11 cellular contexts compared by ENCODE assay signal in the genomic region with DNA sequence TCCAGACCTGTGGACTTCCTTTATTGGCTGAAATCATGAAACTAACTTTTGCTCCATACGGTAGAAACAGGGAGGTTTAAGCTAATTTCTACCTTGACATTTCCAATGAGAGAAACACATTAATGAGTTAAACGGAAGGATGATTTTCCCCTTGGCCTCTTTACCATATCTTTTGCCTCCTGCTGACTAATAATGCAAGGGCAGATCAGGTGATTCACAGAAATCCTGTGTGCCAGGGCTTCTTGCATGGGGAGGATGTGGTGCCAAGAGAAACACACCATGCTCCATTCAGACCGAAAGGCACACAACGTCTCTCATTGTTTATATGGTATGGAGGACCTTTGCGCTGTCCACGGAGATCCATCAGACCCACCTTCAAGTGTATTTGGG. TPM values are rescaled to one million over a fixed set of nuclear protein-coding genes. Genes with fewer than 3 reads are reported as not detected.
A peak's percentile ranks its signal among the peaks of the same experiment; 100 is the strongest.
DNase-seq lines count a peak whose midpoint lies in the region; TF ChIP-seq lines count a peak whose summit lies in the region.
"Had no signal": no experiment of that assay in that cellular context is flagged by ENCODE, and none has a peak within 500 bp of the region (broad histone marks: within the 10 kb centered on the region; RNA-seq: fewer than 3 reads in every experiment).

No MANE protein-coding gene starts in this region.

- in situ Hi-C loops in astrocyte of the cerebellum (cut with HindIII; ENCODE audit: low sequenced_read_pairs): no loop called here

- DNase-seq in HT1080 (ENCODE audit: low read depth) (peak; percentile 69), astrocyte of the cerebellum (ENCODE audit: low read depth) (peak; percentile 16), iris pigment epithelial cell (ENCODE audit: low read depth) (peak; percentile 1), stromal cell of bone marrow (ENCODE audit: low read depth) (peak; percentile 8), NCI-H345 treated with DMSO at 0.1 percent for 48 hours (lab: John Stamatoyannopoulos, UW; ENCODE audit: unreplicated experiment) (no peak), dedifferentiated amniotic fluid mesenchymal stem cell (ENCODE audit: extremely low spot score) (no peak)
- DNase-seq in activated CD8-positive, alpha-beta memory T cell treated with anti-CD3 and anti-CD28 coated beads for 24 hours: no peak
- DNase-seq: lower lobe of right lung, NCI-H2081 treated with DMSO at 0.1 percent for 48 hours, Peyer's patch had no signal

- H3K4me3 ChIP-seq in astrocyte of the cerebellum (ENCODE audit: low read depth, low read length): no peak overlapping the region
- H3K4me3 ChIP-seq: lower lobe of right lung, Peyer's patch had no signal

- TF ChIP-seq CTCF in astrocyte of the cerebellum (IDR thresholded peaks at IDR 0.05; ENCODE audit: low read depth, low read length, missing control alignments): no peak

RNA-seq across cellular contexts. Expression of a gene that starts 17.4 kb away (rescaled TPM):
- 0.34 and 1.7 TPM in 2 replicates for total RNA-seq in HT1080 (2014; rRNA removed; shearing (Covaris generic))
- polyA plus RNA-seq in HT1080 (2015; cell fraction: cytosol; rRNA removed): 0.29 and 0.35 TPM in 2 replicates
- polyA plus RNA-seq in HT1080 (2015; cell fraction: nucleus; rRNA removed): 0.05 and 0.70 TPM in 2 replicates
- total RNA-seq: bronchial epithelial cell had no signal

Comparison
In these comparisons a context has a peak if more than half of its experiments do, and no peak if none do; other contexts are left out.
1. DNase-seq: peak in HT1080 (single experiment), astrocyte of the cerebellum (single experiment), iris pigment epithelial cell (single experiment) and stromal cell of bone marrow (single experiment); none in NCI-H345 treated with DMSO at 0.1 percent for 48 hours (single experiment), dedifferentiated amniotic fluid mesenchymal stem cell (single experiment) and activated CD8-positive, alpha-beta memory T cell treated with anti-CD3 and anti-CD28 coated beads for 24 hours (single experiment).